ENCODE assay signal across 8 cellular contexts in genomic region chr1:156748670-156749428, GRCh38. TPM values are rescaled to one million over a fixed set of nuclear protein-coding genes. Genes with fewer than 3 reads are reported as not detected.
DNase-seq lines count a peak whose midpoint lies in the region; ATAC-seq, FAIRE-seq and TF ChIP-seq lines count a peak whose summit lies in the region.

No MANE protein-coding gene starts in this region.

- POLR2A ChIA-PET in H1 (lab: Charles Lee; ENCODE audit: partially characterized antibody): interaction anchor here (0.9 to 10.7 kb wide), 5 partner anchors 18 to 90 kb away, joined by 3 to 214 read pairs (median 7); partner anchors contain the start of genes ISG20L2, METTL25B, NES and PRCC

- TF ChIP-seq CTCF in H1 (IDR thresholded peaks at IDR 0.05; ENCODE audit: control extremely low read depth in 1 of 3, insufficient read depth in 1 of 3, low read depth in 1 of 3, low read length in 3 of 3): peak in 1 of 3 experiments; percentile 3; a peak in 1 of 4 replicates

- peaks cover 0 to 5% of the 10 kb centered on the region in 2 experiments for H4K20me1 ChIP-seq in H1 (replicated peaks in 1 of 2; ENCODE audit: control insufficient read depth in 1 of 2, insufficient read depth in 2 of 2, low read length in 2 of 2)

- no peak overlapping the region for H3K23ac ChIP-seq in H1 (ENCODE audit: insufficient read length)

- 88% methylated on average over 9 of the region's 9 CpGs; no CpG with 5 or more reads in 1 of the 2 experiments for WGBS in H1 (ENCODE audit: extremely low coverage in 1 of 2, insufficient coverage in 1 of 2, insufficient read length in 1 of 2, insufficient replicate concordance in 2 of 2, low coverage in 1 of 2, low lambda C conversion rate in 2 of 2, missing lambda C conversion rate in 1 of 2), 2 experiments

- no peak for TF ChIP-seq EP300 in H1 (IDR thresholded peaks at IDR 0.05; ENCODE audit: borderline replicate concordance in 1 of 2, low read depth in 2 of 2, low read length in 2 of 2)

- 0 out of 2 replicates have a peak overlapping the region, but pooled peaks have one; percentile 25 for H2BK20ac ChIP-seq in H1 (ENCODE audit: low read length)

- peaks cover 20% of the 10 kb centered on the region for H3K79me1 ChIP-seq in H1 (ENCODE audit: low read depth, low read length)

- H2BK120ac ChIP-seq in H1 (replicated peaks; ENCODE audit: low read depth, low read length): no peak overlapping the region

- H4K5ac ChIP-seq in H1 (ENCODE audit: insufficient read length, low read depth, low read length): no peak overlapping the region

- H3K36me3 ChIP-seq in SK-N-MC (ENCODE audit: insufficient read depth, low read length) (peaks cover 25% of the 10 kb centered on the region), H1 (ENCODE audit: control insufficient read depth in 2 of 4, insufficient read depth in 4 of 4, low read length in 3 of 4) (peaks cover 2 to 13% (median 4%) of the 10 kb centered on the region in 4 experiments; a peak in 6 of 8 replicates), muscle layer of colon (ENCODE audit: insufficient read depth, low read length) (peaks cover 13% of the 10 kb centered on the region)

- peaks cover 30 to 73% of the 10 kb centered on the region in 2 experiments for H3K79me2 ChIP-seq in H1 (ENCODE audit: control insufficient read depth in 1 of 2, insufficient read depth in 2 of 2, low read length in 2 of 2)

- H2BK5ac ChIP-seq in H1 (ENCODE audit: low read depth, low read length): peak overlapping the region; percentile 53

- H3K18ac ChIP-seq in H1 (ENCODE audit: extremely low read depth, low read length): peak overlapping the region; percentile 67; the same call in 1 of the 2 replicates

- H3K9ac ChIP-seq in SK-N-MC (ENCODE audit: insufficient read length) (peak overlapping the region; percentile 95), H1 (replicated peaks in 1 of 4; ENCODE audit: extremely low read depth in 1 of 4, low read depth in 3 of 4, low read length in 3 of 4) (peak overlapping the region in 3 of 4 experiments; percentile 20 to 36 (median 24); a peak in 3 of 7 replicates), muscle layer of colon (ENCODE audit: low read length) (peak overlapping the region; percentile 93)

- no peak overlapping the region for H3K56ac ChIP-seq in H1 (replicated peaks; ENCODE audit: insufficient read length, low read depth, low read length)

- H3K14ac ChIP-seq in H1 (ENCODE audit: insufficient read length): no peak overlapping the region

- peak overlapping the region; percentile 91 to 99 for H3K4me2 ChIP-seq in H1 (ENCODE audit: insufficient read depth in 1 of 2, low read depth in 2 of 2, low read length in 2 of 2)

- H3K4ac ChIP-seq in H1 (replicated peaks; ENCODE audit: insufficient read length, low read depth, low read length): no peak overlapping the region

- ATAC-seq in GM18858 (IDR thresholded peaks at IDR 0.05; ENCODE audit: unreplicated experiment): no peak
- no peak for ATAC-seq in HG02588 (IDR thresholded peaks at IDR 0.05; ENCODE audit: unreplicated experiment)

- peak overlapping the region; percentile 90 for H3K27ac ChIP-seq in SK-N-MC
- H3K27ac ChIP-seq in H1 (ENCODE audit: low read depth, low read length): peak overlapping the region; percentile 92; the same call in 1 of the 2 replicates
- H3K27ac ChIP-seq in muscle layer of colon (ENCODE audit: low read depth, low read length): peak overlapping the region; percentile 98

- no peak for TF ChIP-seq RAD21 in H1 (IDR thresholded peaks at IDR 0.05 in 1 of 2, conservative IDR thresholded peaks at IDR 0.05 in 1 of 2; ENCODE audit: low read depth in 2 of 2, low read length in 2 of 2)

- CTCF ChIA-PET in H1 (lab: Charles Lee; ENCODE audit: partially characterized antibody): interaction anchor here (1.2 to 1.8 kb wide), 4 partner anchors 23 to 90 kb away, joined by 3 to 18 read pairs (median 7); no protein-coding TSS in a partner anchor

- peak overlapping the region; percentile 88; the same call in 1 of the 2 replicates for H2BK12ac ChIP-seq in H1 (ENCODE audit: low read depth, low read length)

- no peak overlapping the region for H2AFZ ChIP-seq in H1 (ENCODE audit: low read length)

- H3K4me3 ChIP-seq in SK-N-MC (peak overlapping the region; percentile 99), H1 (ENCODE audit: extremely low read depth in 1 of 4, insufficient read depth in 2 of 4, low read depth in 3 of 4, low read length in 4 of 4) (peak overlapping the region in 3 of 4 experiments; percentile 10 to 100 (median 75); a peak in 5 of 8 replicates), muscle layer of colon (ENCODE audit: low read depth in 1 of 2, low read length in 2 of 2) (peak overlapping the region; percentile 43 to 90)

- no peaks in the 10 kb centered on the region for H3K9me3 ChIP-seq in SK-N-MC (ENCODE audit: low read depth, low read length)
- no peaks in the 10 kb centered on the region for H3K9me3 ChIP-seq in H1 (ENCODE audit: insufficient read depth in 2 of 2, low read depth in 1 of 2, low read length in 1 of 2)
- no peaks in the 10 kb centered on the region for H3K9me3 ChIP-seq in muscle layer of colon (ENCODE audit: low read length)

- 0 out of 2 replicates have a peak overlapping the region, but pooled peaks have one; percentile 49 for H2BK15ac ChIP-seq in H1 (ENCODE audit: low read length)

- TF ChIP-seq POLR2A in H1 (IDR thresholded peaks at IDR 0.05; ENCODE audit: control extremely low read depth in 1 of 2, low read depth in 2 of 2, low read length in 2 of 2): no peak

- peaks cover 12% of the 10 kb centered on the region for H3K23me2 ChIP-seq in H1 (ENCODE audit: low read depth, low read length)

- H2AK5ac ChIP-seq in H1 (ENCODE audit: low read depth, low read length): no peak overlapping the region

- H3K4me1 ChIP-seq in H1 (replicated peaks in 1 of 4; ENCODE audit: control insufficient read depth in 3 of 4, insufficient read depth in 4 of 4, low read length in 3 of 4) (peaks cover 35 to 54% (median 37%) of the 10 kb centered on the region in 4 experiments), muscle layer of colon (ENCODE audit: insufficient read depth, low read length) (peaks cover 50% of the 10 kb centered on the region)

- no peaks in the 10 kb centered on the region for H3K27me3 ChIP-seq in H1 (replicated peaks in 1 of 4; ENCODE audit: control insufficient read depth in 3 of 4, extremely low read depth in 1 of 4, insufficient read depth in 3 of 4, low read length in 3 of 4)
- no peaks in the 10 kb centered on the region for H3K27me3 ChIP-seq in muscle layer of colon (ENCODE audit: control insufficient read depth in 1 of 2, insufficient read depth in 2 of 2, low read length in 2 of 2)

- peak; percentile 15 for DNase-seq in activated naive CD4-positive, alpha-beta T cell treated with Interleukin-2 at 50 U/mL for 16 hours
- no peak for DNase-seq in activated naive CD4-positive, alpha-beta T cell (lab: John Stamatoyannopoulos, UW)
- DNase-seq in SK-N-MC (ENCODE audit: low read depth, low spot score) (no peak), H1 (ENCODE audit: low read depth in 1 of 2, low spot score in 2 of 2) (no peak), NCI-H2227 (lab: John Stamatoyannopoulos, UW; ENCODE audit: unreplicated experiment) (no peak)

- no peak overlapping the region for H4K91ac ChIP-seq in H1 (replicated peaks; ENCODE audit: insufficient read length, low read length)

- no peak overlapping the region for H4K8ac ChIP-seq in H1 (ENCODE audit: extremely low read depth, insufficient read depth, low read length)

- FAIRE-seq in H1 (lab: Jason Lieb, UNC): no peak

RNA-seq across cellular contexts. Expression of gene HDGF, which starts 2.6 kb away (rescaled TPM):
- total RNA-seq in H1 (2021; fragmentation: NEBNext Ultra II Directional; extraction: Animal tissue kit (Norgen Biotek cat#: 25700)): 391 and 395 TPM in 2 replicates
- 132 and 145 TPM in 2 replicates for polyA plus RNA-seq in H1 (2011; rRNA removed)
- 180 TPM for polyA plus RNA-seq in H1 (2011; cell fraction: cytosol; rRNA removed)
- 141 TPM for polyA plus RNA-seq in H1 (2011; cell fraction: nucleus; rRNA removed)
- 267 to 330 TPM (median 294 TPM) in 4 replicates for polyA plus RNA-seq in H1 (2012, experiment 1 of 2)
- 483 TPM for polyA plus RNA-seq in H1 (2012, experiment 2 of 2)
- 238 TPM for polyA plus RNA-seq in H1 (2013, experiment 1 of 2)
- 239 TPM for polyA plus RNA-seq in H1 (2013, experiment 2 of 2)
- 125 and 126 TPM in 2 replicates for polyA minus RNA-seq in H1 (2011; rRNA and poly(A)+ RNA removed)
- polyA minus RNA-seq in H1 (2011; cell fraction: cytosol; rRNA and poly(A)+ RNA removed): 107 TPM
- polyA minus RNA-seq in H1 (2011; cell fraction: nucleus; rRNA and poly(A)+ RNA removed): 57.3 TPM

RNA-seq across cellular contexts. Expression of gene MRPL24, which starts 8.0 kb away (rescaled TPM):
- total RNA-seq in H1 (2021; fragmentation: NEBNext Ultra II Directional; extraction: Animal tissue kit (Norgen Biotek cat#: 25700)): 34.4 and 35.2 TPM in 2 replicates
- 23.4 and 29.7 TPM in 2 replicates for polyA plus RNA-seq in H1 (2011; rRNA removed)
- 37.5 TPM for polyA plus RNA-seq in H1 (2011; cell fraction: cytosol; rRNA removed)
- polyA plus RNA-seq in H1 (2011; cell fraction: nucleus; rRNA removed): 38.2 TPM
- polyA plus RNA-seq in H1 (2012, experiment 1 of 2): 35.6 to 51.4 TPM (median 46.6 TPM) in 4 replicates
- polyA plus RNA-seq in H1 (2012, experiment 2 of 2): 48.1 TPM
- polyA plus RNA-seq in H1 (2013, experiment 1 of 2): 51.5 TPM
- 51.0 TPM for polyA plus RNA-seq in H1 (2013, experiment 2 of 2)
- 19.8 and 22.1 TPM in 2 replicates for polyA minus RNA-seq in H1 (2011; rRNA and poly(A)+ RNA removed)
- 12.4 TPM for polyA minus RNA-seq in H1 (2011; cell fraction: cytosol; rRNA and poly(A)+ RNA removed)
- 11.6 TPM for polyA minus RNA-seq in H1 (2011; cell fraction: nucleus; rRNA and poly(A)+ RNA removed)

RNA-seq across cellular contexts. Expression of gene PRCC, which starts 18.5 kb away (rescaled TPM):
- total RNA-seq in H1 (2021; fragmentation: NEBNext Ultra II Directional; extraction: Animal tissue kit (Norgen Biotek cat#: 25700)): 102 and 115 TPM in 2 replicates
- 84.1 and 95.2 TPM in 2 replicates for polyA plus RNA-seq in H1 (2011; rRNA removed)
- 79.7 TPM for polyA plus RNA-seq in H1 (2011; cell fraction: cytosol; rRNA removed)
- polyA plus RNA-seq in H1 (2011; cell fraction: nucleus; rRNA removed): 89.8 TPM
- 83.1 to 103 TPM (median 99.5 TPM) in 4 replicates for polyA plus RNA-seq in H1 (2012, experiment 1 of 2)
- 104 TPM for polyA plus RNA-seq in H1 (2012, experiment 2 of 2)
- 120 TPM for polyA plus RNA-seq in H1 (2013, experiment 1 of 2)
- polyA plus RNA-seq in H1 (2013, experiment 2 of 2): 116 TPM
- 89.1 and 141 TPM in 2 replicates for polyA minus RNA-seq in H1 (2011; rRNA and poly(A)+ RNA removed)
- 71.3 TPM for polyA minus RNA-seq in H1 (2011; cell fraction: cytosol; rRNA and poly(A)+ RNA removed)
- 54.9 TPM for polyA minus RNA-seq in H1 (2011; cell fraction: nucleus; rRNA and poly(A)+ RNA removed)

RNA-seq across cellular contexts. Expression of gene ISG20L2, which starts 20.3 kb away (rescaled TPM):
- total RNA-seq in H1 (2021; fragmentation: NEBNext Ultra II Directional; extraction: Animal tissue kit (Norgen Biotek cat#: 25700)): 47.5 and 53.1 TPM in 2 replicates
- 46.9 and 53.0 TPM in 2 replicates for polyA plus RNA-seq in H1 (2011; rRNA removed)
- 41.8 TPM for polyA plus RNA-seq in H1 (2011; cell fraction: cytosol; rRNA removed)
- 29.0 TPM for polyA plus RNA-seq in H1 (2011; cell fraction: nucleus; rRNA removed)
- polyA plus RNA-seq in H1 (2012, experiment 1 of 2): 35.0 to 48.9 TPM (median 43.5 TPM) in 4 replicates
- polyA plus RNA-seq in H1 (2012, experiment 2 of 2): 48.4 TPM
- polyA plus RNA-seq in H1 (2013, experiment 1 of 2): 50.4 TPM
- polyA plus RNA-seq in H1 (2013, experiment 2 of 2): 50.3 TPM
- polyA minus RNA-seq in H1 (2011; rRNA and poly(A)+ RNA removed): 69.4 and 87.6 TPM in 2 replicates
- 15.5 TPM for polyA minus RNA-seq in H1 (2011; cell fraction: cytosol; rRNA and poly(A)+ RNA removed)
- 40.7 TPM for polyA minus RNA-seq in H1 (2011; cell fraction: nucleus; rRNA and poly(A)+ RNA removed)

RNA-seq across cellular contexts. Expression of gene METTL25B, which starts 20.6 kb away (rescaled TPM):
- total RNA-seq in H1 (2021; fragmentation: NEBNext Ultra II Directional; extraction: Animal tissue kit (Norgen Biotek cat#: 25700)): 28.4 and 31.8 TPM in 2 replicates
- 30.1 and 43.1 TPM in 2 replicates for polyA plus RNA-seq in H1 (2011; rRNA removed)
- 38.2 TPM for polyA plus RNA-seq in H1 (2011; cell fraction: cytosol; rRNA removed)
- 75.5 TPM for polyA plus RNA-seq in H1 (2011; cell fraction: nucleus; rRNA removed)
- 30.1 to 33.3 TPM (median 31.2 TPM) in 4 replicates for polyA plus RNA-seq in H1 (2012, experiment 1 of 2)
- polyA plus RNA-seq in H1 (2012, experiment 2 of 2): 29.8 TPM
- 39.5 TPM for polyA plus RNA-seq in H1 (2013, experiment 1 of 2)
- 35.7 TPM for polyA plus RNA-seq in H1 (2013, experiment 2 of 2)
- 21.0 and 21.3 TPM in 2 replicates for polyA minus RNA-seq in H1 (2011; rRNA and poly(A)+ RNA removed)
- 21.1 TPM for polyA minus RNA-seq in H1 (2011; cell fraction: cytosol; rRNA and poly(A)+ RNA removed)
- polyA minus RNA-seq in H1 (2011; cell fraction: nucleus; rRNA and poly(A)+ RNA removed): 19.6 TPM

Comparison
In these comparisons a context has a peak if more than half of its experiments do, and no peak if none do; other contexts are left out.
1. H3K9ac ChIP-seq: peak in every context shown above with its lines; median percentile 95 in SK-N-MC; 93 in muscle layer of colon; 24 in H1.